Comparison of ENCODE assay signal across 16 cellular contexts in genomic region chr10:5981529-5981928, GRCh38. TPM values are rescaled to one million over a fixed set of nuclear protein-coding genes. Genes with fewer than 3 reads are reported as not detected.
"Had no signal": no experiment of that assay in that cellular context is flagged by ENCODE, and none has a peak within 500 bp of the region (broad histone marks: within the 10 kb centered on the region; RNA-seq: fewer than 3 reads in every experiment).

No MANE protein-coding gene starts in this region.

- H3K27ac ChIP-seq: epithelial cell of prostate, foreskin keratinocyte, hepatocyte, neutrophil, skin epidermis, stomach had no signal

- H3K36me3 ChIP-seq: neutrophil, stomach had no signal

- FAIRE-seq: kidney had no signal

- H3K79me2 ChIP-seq: hepatocyte had no signal

- H2AFZ ChIP-seq: hepatocyte had no signal

- H3K27me3 ChIP-seq: stomach had no signal

- H3K9me3 ChIP-seq: neutrophil, stomach had no signal

- DNase-seq: effector memory CD8-positive, alpha-beta T cell; foreskin keratinocyte; kidney; left cardiac atrium; left ventricle myocardium superior; naive thymus-derived CD8-positive, alpha-beta T cell; posterior cingulate gyrus; stimulated activated naive CD4-positive, alpha-beta T cell; stomach; substantia nigra had no signal

- H3K4me2 ChIP-seq: hepatocyte had no signal

- H3K4me3 ChIP-seq: hepatocyte, skin epidermis, stomach had no signal

- H3K4me1 ChIP-seq: foreskin keratinocyte had no signal

- ATAC-seq: effector memory CD8-positive, alpha-beta T cell; foreskin keratinocyte; left cardiac atrium; left ventricle myocardium superior; naive thymus-derived CD8-positive, alpha-beta T cell; sciatic nerve had no signal

RNA-seq across cellular contexts. Expression of gene IL15RA, which starts 4.2 kb away (rescaled TPM):
- polyA plus RNA-seq: neural cell had no signal
